23 cellular contexts compared by ENCODE assay signal in genomic region chr4:25347971-25348370, GRCh38.
"Had no signal": no experiment of that assay in that cellular context is flagged by ENCODE, and none has a peak within 500 bp of the region (broad histone marks: within the 10 kb centered on the region; RNA-seq: fewer than 3 reads in every experiment).

No MANE protein-coding gene starts in this region.

- H3K9me3 ChIP-seq: esophagus muscularis mucosa, gastrocnemius medialis, heart right ventricle, pancreas, right lobe of liver, suprapubic skin, thyroid gland had no signal

- H3K27ac ChIP-seq: dorsolateral prefrontal cortex, esophagus muscularis mucosa, gastrocnemius medialis, heart right ventricle, pancreas, right lobe of liver, suprapubic skin, thyroid gland had no signal

- H3K4me1 ChIP-seq: esophagus muscularis mucosa, gastrocnemius medialis, pancreas, right lobe of liver, suprapubic skin, thyroid gland had no signal

- H3K4me3 ChIP-seq: dorsolateral prefrontal cortex, esophagus muscularis mucosa, gastrocnemius medialis, heart right ventricle, lung, pancreas, right lobe of liver, suprapubic skin, thyroid gland had no signal

- H3K36me3 ChIP-seq: gastrocnemius medialis, thyroid gland had no signal

- DNase-seq: cortex of kidney; dorsolateral prefrontal cortex; effector CD8-positive, alpha-beta T cell; gastrocnemius medialis; heart right ventricle; hypothalamus; left colon; left ventricle myocardium superior; mesenchymal stem cell; naive B cell; occipital lobe; pancreas; right lobe of liver; stimulated activated CD4-positive, alpha-beta T cell treated with anti-CD3 and anti-CD28 coated beads, Interleukin-4, amount 100 ng/mL, for 1 hour; stimulated activated CD8-positive, alpha-beta memory T cell treated with anti-CD3 and anti-CD28 coated beads, Interleukin-4, amount 100 ng/mL, for 48 hours; stimulated activated naive CD8-positive, alpha-beta T cell treated with anti-CD3 and anti-CD28 coated beads, Interleukin-15, Interleukin-2, amounts not matched to agents 100 U/mL and 50 U/mL, for 24 hours; thyroid gland had no signal

- FAIRE-seq: endometrium, islet of Langerhans, pancreas, urothelium cell line had no signal
